Comparison of ENCODE assay signal across 8 cellular contexts in genomic region chr19:925087-925911, GRCh38.
DNase-seq lines count a peak whose midpoint lies in the region; ATAC-seq lines count a peak whose summit lies in the region.

No MANE protein-coding gene starts in this region.

- peak overlapping the region; percentile 72 for H3K27ac ChIP-seq in cingulate gyrus (ENCODE audit: low read depth, low read length)

- peak; percentile 74 for DNase-seq in Ammon's horn (ENCODE audit: low spot score)
- peak; percentile 85 for DNase-seq in NCI-H345 (lab: John Stamatoyannopoulos, UW)
- DNase-seq in activated CD4-positive, alpha-beta T cell treated with anti-CD3 and anti-CD28 coated beads for 1 hour: peak; percentile 59
- peak; percentile 72 for DNase-seq in kidney glomerular epithelial cell (lab: John Stamatoyannopoulos, UW)
- DNase-seq in stimulated activated CD4-positive, alpha-beta T cell treated with anti-CD3 and anti-CD28 coated beads, Interleukin-1b, Interleukin-23, amount 100 ng/mL, for 4 hours (ENCODE audit: low read depth in 2 of 2): peak; percentile 62 to 70

- ATAC-seq in GM18909 (IDR thresholded peaks at IDR 0.05; ENCODE audit: poor library complexity, unreplicated experiment) (peak; percentile 52), HG03280 (IDR thresholded peaks at IDR 0.05; ENCODE audit: unreplicated experiment) (peak; percentile 63)

Comparison
In these comparisons a context has a peak if more than half of its experiments do, and no peak if none do; other contexts are left out.
1. Peak in every context shown above with its lines: DNase-seq, ATAC-seq and H3K27ac ChIP-seq.